Comparison of ENCODE assay signal across 1 cellular context in the genomic region with DNA sequence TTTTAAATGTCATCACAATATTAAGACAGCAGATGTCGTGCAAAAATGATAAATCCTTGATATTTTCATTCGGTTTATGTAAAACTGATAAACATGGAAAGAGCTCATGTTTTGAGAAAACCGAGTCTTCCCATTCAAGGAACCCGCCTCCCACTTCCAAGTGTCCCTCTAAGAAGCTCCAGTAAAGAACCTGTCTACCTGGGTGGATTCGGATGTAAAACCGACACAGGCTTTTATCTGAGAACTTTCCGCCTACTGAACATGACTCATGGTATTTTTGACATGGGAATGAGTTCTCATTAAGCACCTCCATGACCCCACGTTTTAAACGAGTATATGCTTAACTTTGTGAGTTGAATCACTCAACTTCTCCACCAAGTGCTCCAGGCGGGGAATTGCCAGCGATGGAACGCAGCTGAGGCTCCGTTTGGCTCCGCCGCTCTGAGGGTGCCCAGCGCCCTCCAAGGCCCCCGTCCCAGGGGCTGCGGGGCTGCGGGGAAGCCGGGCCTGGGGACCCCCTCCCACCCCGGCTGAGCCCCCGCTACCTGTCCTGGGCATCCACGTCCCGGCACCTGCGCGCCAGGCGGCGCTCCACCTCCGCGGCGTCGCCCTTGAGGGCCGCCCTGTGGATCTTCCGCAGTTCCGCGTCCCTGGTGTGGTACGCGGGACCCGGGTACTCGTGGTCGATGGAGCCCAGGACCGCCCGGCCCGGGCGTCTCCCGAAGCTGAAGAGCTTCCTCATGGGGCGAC.
TF ChIP-seq lines count a peak whose summit lies in the region.

No MANE protein-coding gene starts in this region.

TF ChIP-seq in HCT116, 20 proteins besides CTCF, POLR2A, EP300 and RAD21 (continued from another document):
- TF ChIP-seq, protein P1, sequence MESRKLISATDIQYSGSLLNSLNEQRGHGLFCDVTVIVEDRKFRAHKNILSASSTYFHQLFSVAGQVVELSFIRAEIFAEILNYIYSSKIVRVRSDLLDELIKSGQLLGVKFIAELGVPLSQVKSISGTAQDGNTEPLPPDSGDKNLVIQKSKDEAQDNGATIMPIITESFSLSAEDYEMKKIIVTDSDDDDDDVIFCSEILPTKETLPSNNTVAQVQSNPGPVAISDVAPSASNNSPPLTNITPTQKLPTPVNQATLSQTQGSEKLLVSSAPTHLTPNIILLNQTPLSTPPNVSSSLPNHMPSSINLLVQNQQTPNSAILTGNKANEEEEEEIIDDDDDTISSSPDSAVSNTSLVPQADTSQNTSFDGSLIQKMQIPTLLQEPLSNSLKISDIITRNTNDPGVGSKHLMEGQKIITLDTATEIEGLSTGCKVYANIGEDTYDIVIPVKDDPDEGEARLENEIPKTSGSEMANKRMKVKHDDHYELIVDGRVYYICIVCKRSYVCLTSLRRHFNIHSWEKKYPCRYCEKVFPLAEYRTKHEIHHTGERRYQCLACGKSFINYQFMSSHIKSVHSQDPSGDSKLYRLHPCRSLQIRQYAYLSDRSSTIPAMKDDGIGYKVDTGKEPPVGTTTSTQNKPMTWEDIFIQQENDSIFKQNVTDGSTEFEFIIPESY (IDR thresholded peaks at IDR 0.05; ENCODE audit: extremely low read depth, insufficient replicate concordance, low read length) = no peak
- TF ChIP-seq SP1 (IDR thresholded peaks at IDR 0.05; ENCODE audit: low read depth) (no peak), YY1 (IDR thresholded peaks at IDR 0.05; ENCODE audit: extremely low read depth, insufficient replicate concordance, low read depth, low read length) (no peak), ELF1 (IDR thresholded peaks at IDR 0.05; ENCODE audit: borderline replicate concordance, low read depth) (no peak; the same call in 1 of the 2 replicates), ZNF274 (IDR thresholded peaks at IDR 0.05; ENCODE audit: low read depth, low read length) (no peak), ZFX (IDR thresholded peaks at IDR 0.05) (no peak), TCF7L2 (IDR thresholded peaks at IDR 0.05; ENCODE audit: borderline replicate concordance, extremely low read depth, insufficient read depth, insufficient read length) (peak; percentile 32), EZH2phosphoT487 (IDR thresholded peaks at IDR 0.05; ENCODE audit: borderline replicate concordance) (no peak), EGR1 (IDR thresholded peaks at IDR 0.05; ENCODE audit: low read depth) (no peak)
- TF ChIP-seq, protein P2, sequence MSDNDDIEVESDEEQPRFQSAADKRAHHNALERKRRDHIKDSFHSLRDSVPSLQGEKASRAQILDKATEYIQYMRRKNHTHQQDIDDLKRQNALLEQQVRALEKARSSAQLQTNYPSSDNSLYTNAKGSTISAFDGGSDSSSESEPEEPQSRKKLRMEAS (IDR thresholded peaks at IDR 0.05) = no peak
